In genomic region chr3:31137718-31138465, GRCh38 we compare ENCODE assay signal across 20 cellular contexts.
DNase-seq lines count a peak whose midpoint lies in the region; ATAC-seq, FAIRE-seq and TF ChIP-seq lines count a peak whose summit lies in the region.
"Had no signal": no experiment of that assay in that cellular context is flagged by ENCODE, and none has a peak within 500 bp of the region (broad histone marks: within the 10 kb centered on the region; RNA-seq: fewer than 3 reads in every experiment).

No MANE protein-coding gene starts in this region.

- H3K27me3 ChIP-seq in A673 (replicated peaks; ENCODE audit: insufficient read depth, low read depth, low read length, poor library complexity), result no peaks in the 10 kb centered on the region
- no peaks in the 10 kb centered on the region for H3K27me3 ChIP-seq in Loucy (ENCODE audit: insufficient read depth, low read length, poor library complexity, severe bottlenecking)
- no peaks in the 10 kb centered on the region for H3K27me3 ChIP-seq in bronchial epithelial cell (ENCODE audit: control insufficient read depth, insufficient read depth, low read length)
- no peaks in the 10 kb centered on the region for H3K27me3 ChIP-seq in trophoblast cell (ENCODE audit: insufficient read depth, low read length)
- H3K27me3 ChIP-seq: BLaER1, SJCRH30 had no signal

- H2AFZ ChIP-seq in Loucy (ENCODE audit: low read length) (0 out of 2 replicates have a peak overlapping the region, but pooled peaks have one; percentile 5), trophoblast cell (ENCODE audit: insufficient read depth, low read length, poor library complexity) (no peak overlapping the region)
- H2AFZ ChIP-seq: PC-9 had no signal

- H3K79me2 ChIP-seq in Loucy (ENCODE audit: insufficient read depth, low read length) (peaks cover 6% of the 10 kb centered on the region; the same call in 1 of the 2 replicates), trophoblast cell (ENCODE audit: control insufficient read depth, insufficient read depth, low read length, poor library complexity) (no peaks in the 10 kb centered on the region)

- no peaks in the 10 kb centered on the region for H4K20me1 ChIP-seq in Loucy (ENCODE audit: insufficient read depth, low read length, poor library complexity, severe bottlenecking)
- H4K20me1 ChIP-seq: BLaER1 had no signal

- H3K4me1 ChIP-seq in A673 (ENCODE audit: insufficient read depth, low read length, poor library complexity, severe bottlenecking), result no peaks in the 10 kb centered on the region
- H3K4me1 ChIP-seq in Loucy (ENCODE audit: insufficient read depth, low read length, poor library complexity, severe bottlenecking), result peaks cover 35% of the 10 kb centered on the region
- peaks cover 0 to 4% of the 10 kb centered on the region in 2 experiments for H3K4me1 ChIP-seq in trophoblast cell (ENCODE audit: control insufficient read depth in 1 of 2, insufficient read depth in 2 of 2, low read length in 2 of 2)
- H3K4me1 ChIP-seq: BLaER1, SJCRH30 had no signal

- TF ChIP-seq CTCF in A673 (conservative IDR thresholded peaks at IDR 0.05; ENCODE audit: low read depth, low read length) (no peak), Loucy (conservative IDR thresholded peaks at IDR 0.05; ENCODE audit: low read length) (no peak), bronchial epithelial cell (IDR thresholded peaks at IDR 0.05; ENCODE audit: insufficient read depth, low read length, severe bottlenecking) (no peak)

- H3K4ac ChIP-seq in trophoblast cell (ENCODE audit: low read depth, low read length), result no peak overlapping the region

- H3K9me3 ChIP-seq in A673 (ENCODE audit: low read depth, low read length, poor library complexity, severe bottlenecking) (no peaks in the 10 kb centered on the region), Loucy (ENCODE audit: insufficient read depth, low read depth, low read length) (no peaks in the 10 kb centered on the region), trophoblast cell (ENCODE audit: insufficient read depth, low read depth, low read length) (no peaks in the 10 kb centered on the region)
- H3K9me3 ChIP-seq: BLaER1, SJCRH30 had no signal

- no peak overlapping the region for H3K23ac ChIP-seq in trophoblast cell (ENCODE audit: low read length)

- no peak overlapping the region for H2AK5ac ChIP-seq in trophoblast cell (ENCODE audit: low read length)

- no peak overlapping the region for H3K18ac ChIP-seq in trophoblast cell (ENCODE audit: low read length)

- H3K27ac ChIP-seq in A673 (ENCODE audit: low read depth, low read length, poor library complexity, severe bottlenecking) (no peak overlapping the region), trophoblast cell (ENCODE audit: low read depth, low read length) (peak overlapping the region; percentile 1)
- H3K27ac ChIP-seq: BLaER1, PC-9, SJCRH30 had no signal

- no peak for FAIRE-seq in bronchial epithelial cell (lab: Jason Lieb, UNC)
- FAIRE-seq: A204.1, GM12891, K562 had no signal

- H4K91ac ChIP-seq in trophoblast cell (ENCODE audit: low read depth, low read length), result no peak overlapping the region

- H2BK120ac ChIP-seq in trophoblast cell (ENCODE audit: insufficient read depth, low read length, poor library complexity), result no peak overlapping the region

- no peak overlapping the region for H3K9ac ChIP-seq in Loucy (ENCODE audit: low read depth, low read length, poor library complexity, severe bottlenecking)
- no peak overlapping the region for H3K9ac ChIP-seq in trophoblast cell (ENCODE audit: low read length)
- H3K9ac ChIP-seq: BLaER1 had no signal

- POLR2A ChIA-PET in A673 (lab: Charles Lee; ENCODE audit: low non-redundant PET), result no interaction called here

- no peaks in the 10 kb centered on the region for H3K79me1 ChIP-seq in trophoblast cell (ENCODE audit: low read length)

- H3K9me2 ChIP-seq in Loucy (replicated peaks; ENCODE audit: low read depth, low read length), result no peaks in the 10 kb centered on the region

- no peak overlapping the region for H2BK5ac ChIP-seq in trophoblast cell (ENCODE audit: low read depth, low read length, poor library complexity)

- CTCF ChIA-PET in A673 (lab: Charles Lee), result no interaction called here

- no peak overlapping the region for H3K14ac ChIP-seq in trophoblast cell (ENCODE audit: low read length)

- H3K4me3 ChIP-seq in A673 (ENCODE audit: low read depth, low read length, poor library complexity, severe bottlenecking) (no peak overlapping the region), Loucy (ENCODE audit: low read length, poor library complexity, severe bottlenecking) (no peak overlapping the region), bronchial epithelial cell (ENCODE audit: low read depth, low read length) (no peak overlapping the region), trophoblast cell (ENCODE audit: low read depth, low read length) (no peak overlapping the region)
- H3K4me3 ChIP-seq: BLaER1, K562, PC-9, SJCRH30 had no signal

- no peak overlapping the region for H2BK12ac ChIP-seq in trophoblast cell (ENCODE audit: low read length)

- H3K4me2 ChIP-seq in Loucy (ENCODE audit: low read depth, low read length, poor library complexity, severe bottlenecking) (no peak overlapping the region), trophoblast cell (ENCODE audit: low read length) (no peak overlapping the region)
- H3K4me2 ChIP-seq: BLaER1, PC-9 had no signal

- no TSS peak for BruUV-seq in A673 (replicated peaks; lab: Mats Ljungman, UMichigan)

- H3K36me3 ChIP-seq in A673 (ENCODE audit: insufficient read depth, low read length, poor library complexity, severe bottlenecking) (no peaks in the 10 kb centered on the region), Loucy (ENCODE audit: insufficient read depth, low read length) (no peaks in the 10 kb centered on the region), bronchial epithelial cell (ENCODE audit: control insufficient read depth, insufficient read depth, low read length) (no peaks in the 10 kb centered on the region), trophoblast cell (ENCODE audit: control insufficient read depth in 1 of 2, insufficient read depth in 2 of 2, low read length in 2 of 2) (no peaks in the 10 kb centered on the region)
- H3K36me3 ChIP-seq: BLaER1, SJCRH30 had no signal

- no peaks in the 10 kb centered on the region for H3F3A ChIP-seq in Loucy (ENCODE audit: low read depth)

- no peak overlapping the region for H4K8ac ChIP-seq in trophoblast cell (ENCODE audit: low read depth, low read length)

- no peak for ATAC-seq in GM19463 (IDR thresholded peaks at IDR 0.05; ENCODE audit: unreplicated experiment)
- ATAC-seq: K562 had no signal

- H4K12ac ChIP-seq in trophoblast cell (ENCODE audit: low read depth, low read length), result no peak overlapping the region

- DNase-seq in A673 (ENCODE audit: low spot score) (peak; percentile 15), bronchial epithelial cell (ENCODE audit: low read depth) (peak; percentile 45), trophoblast cell (no peak), cardiac septum (ENCODE audit: low spot score) (no peak), GDM1 (lab: John Stamatoyannopoulos, UW) (no peak)
- DNase-seq: CD4-positive, alpha-beta memory T cell; DMS153; NCI-H1048; NCI-H1436; NCI-H1930; NCI-H226; NCI-H524 treated with DMSO at 0.1 percent for 48 hours; PC-9; SJCRH30 had no signal

- WGBS in trophoblast cell (ENCODE audit: extremely low coverage, insufficient coverage, insufficient read length), result no CpG with 5 or more reads among the region's 4 CpGs

- intact Hi-C loops in A673 (cut with micrococcal nuclease; ENCODE audit: unreplicated experiment), result loop anchor here (10.0 kb wide), 1 partner anchor 1123 kb away; no protein-coding TSS in a partner anchor
- intact Hi-C loops in cardiac septum (cut with DNase I), result no loop called here

Comparison
In these comparisons a context has a peak if more than half of its experiments do, and no peak if none do; other contexts are left out.
1. DNase-seq: peak in A673 (single experiment) and bronchial epithelial cell (single experiment); none in trophoblast cell (0 of 2), cardiac septum (single experiment) and GDM1 (single experiment).